In the genomic region with DNA sequence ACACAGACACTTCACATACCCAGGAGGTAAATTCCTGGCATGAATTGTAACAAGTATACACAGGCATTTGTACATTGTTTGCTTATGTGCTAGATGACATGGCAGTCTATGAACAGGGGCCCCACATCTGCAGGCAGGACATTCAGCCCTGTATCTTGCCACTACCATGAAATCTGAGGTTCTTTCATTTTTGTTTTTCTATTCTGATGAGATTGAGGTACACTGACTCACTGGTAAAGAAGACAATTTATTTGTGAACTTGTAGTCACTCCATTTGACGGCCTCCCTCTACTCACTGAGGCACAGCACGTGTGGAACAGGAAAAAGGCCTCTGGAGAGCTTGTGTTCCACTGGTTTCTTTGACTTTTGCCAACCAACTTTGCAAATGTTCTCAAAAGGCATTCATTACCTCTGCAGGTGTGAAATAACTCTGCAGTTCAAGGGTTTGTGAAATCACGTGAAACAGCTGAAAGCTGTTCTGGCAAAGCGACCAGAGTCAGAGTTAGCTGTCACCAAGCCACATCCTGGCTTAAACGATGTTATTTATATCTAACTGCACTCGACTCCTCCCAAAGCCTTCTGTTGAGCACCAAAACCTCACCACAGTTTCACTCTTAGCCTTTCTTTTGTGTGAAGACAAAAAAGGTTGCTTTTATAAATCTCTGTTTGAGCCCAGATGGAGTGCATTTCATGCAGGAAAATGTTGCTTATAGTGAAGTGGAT, we compare ENCODE assay signal across 8 cellular contexts.
DNase-seq lines count a peak whose midpoint lies in the region; ATAC-seq and TF ChIP-seq lines count a peak whose summit lies in the region.

No MANE protein-coding gene starts in this region.

- intact Hi-C loops in left ventricle myocardium inferior (cut with micrococcal nuclease), result no loop called here

- no peak for TF ChIP-seq CTCF in left ventricle myocardium inferior (IDR thresholded peaks at IDR 0.05; ENCODE audit: borderline replicate concordance)
- TF ChIP-seq CTCF in chondrocyte (IDR thresholded peaks at IDR 0.05), result no peak

- no peaks in the 10 kb centered on the region for H3K27me3 ChIP-seq in left ventricle myocardium inferior (ENCODE audit: low read depth)

- no peaks in the 10 kb centered on the region for H3K27me3 Mint-ChIP-seq in stimulated activated naive B cell treated with anti-CD40 and anti-IgM and Interleukin-4, amounts not matched to agents 10 μg/mL and 1 μg/mL and 100 μg/mL, for 72 hours
- H3K27me3 Mint-ChIP-seq in chondrocyte (ENCODE audit: low read depth), result no peaks in the 10 kb centered on the region

- ATAC-seq in GM19397 (IDR thresholded peaks at IDR 0.05; ENCODE audit: unreplicated experiment) (peak; percentile 94), HG03457 (IDR thresholded peaks at IDR 0.05; ENCODE audit: unreplicated experiment) (peak; percentile 95)
- peak; percentile 97 for ATAC-seq in stimulated activated naive B cell treated with anti-CD40 and anti-IgM and Interleukin-4, amounts not matched to agents 10 μg/mL and 1 μg/mL and 100 μg/mL, for 72 hours (replicated peaks)

- peak overlapping the region; percentile 76 for H3K27ac Mint-ChIP-seq in stimulated activated naive B cell treated with anti-CD40 and anti-IgM and Interleukin-4, amounts not matched to agents 10 μg/mL and 1 μg/mL and 100 μg/mL, for 72 hours
- H3K27ac Mint-ChIP-seq in chondrocyte (ENCODE audit: unreplicated experiment), result no peak overlapping the region

- no peaks in the 10 kb centered on the region for H3K9me3 ChIP-seq in left ventricle myocardium inferior (replicated peaks)

- peak overlapping the region; percentile 45 to 50 for H3K4me3 Mint-ChIP-seq in stimulated activated naive B cell treated with anti-CD40 and anti-IgM and Interleukin-4, amounts not matched to agents 10 μg/mL and 1 μg/mL and 100 μg/mL, for 72 hours
- no peak overlapping the region for H3K4me3 Mint-ChIP-seq in chondrocyte (ENCODE audit: unreplicated experiment)

- no peak overlapping the region for H3K4me3 ChIP-seq in left ventricle myocardium inferior

- no peaks in the 10 kb centered on the region for H3K36me3 ChIP-seq in left ventricle myocardium inferior

- H3K9me3 Mint-ChIP-seq in stimulated activated naive B cell treated with anti-CD40 and anti-IgM and Interleukin-4, amounts not matched to agents 10 μg/mL and 1 μg/mL and 100 μg/mL, for 72 hours, result no peaks in the 10 kb centered on the region
- no peaks in the 10 kb centered on the region for H3K9me3 Mint-ChIP-seq in chondrocyte (ENCODE audit: low read depth)

- peak; percentile 32 for DNase-seq in AG08395 (ENCODE audit: low spot score)
- DNase-seq in activated CD4-positive, alpha-beta T cell treated with anti-CD3 and anti-CD28 coated beads for 48 hours, result peak; percentile 65
- DNase-seq in left ventricle myocardium inferior, result no peak
- peak; percentile 22 for DNase-seq in stimulated activated naive B cell treated with anti-CD40 and anti-IgM and Interleukin-4, amounts not matched to agents 10 μg/mL and 1 μg/mL and 100 μg/mL, for 72 hours
- no peak for DNase-seq in SHP77 treated with DMSO at 0.1 percent for 48 hours (lab: John Stamatoyannopoulos, UW)
- no peak for DNase-seq in chondrocyte (ENCODE audit: low spot score)

- peaks cover 12% of the 10 kb centered on the region for H3K4me1 ChIP-seq in left ventricle myocardium inferior

- peak overlapping the region; percentile 27 for H3K27ac ChIP-seq in left ventricle myocardium inferior (replicated peaks)

- H3K36me3 Mint-ChIP-seq in stimulated activated naive B cell treated with anti-CD40 and anti-IgM and Interleukin-4, amounts not matched to agents 10 μg/mL and 1 μg/mL and 100 μg/mL, for 72 hours, result no peaks in the 10 kb centered on the region
- H3K36me3 Mint-ChIP-seq in chondrocyte (ENCODE audit: low read depth), result no peaks in the 10 kb centered on the region

- H3K4me1 Mint-ChIP-seq in stimulated activated naive B cell treated with anti-CD40 and anti-IgM and Interleukin-4, amounts not matched to agents 10 μg/mL and 1 μg/mL and 100 μg/mL, for 72 hours, result peaks cover 20 to 24% of the 10 kb centered on the region in 2 donors
- H3K4me1 Mint-ChIP-seq in chondrocyte (ENCODE audit: low read depth), result peaks cover 26% of the 10 kb centered on the region

Comparison
In these comparisons a context has a peak if more than half of its experiments do, and no peak if none do; other contexts are left out.
1. DNase-seq: peak in AG08395 (single experiment), activated CD4-positive, alpha-beta T cell treated with anti-CD3 and anti-CD28 coated beads for 48 hours (single experiment) and stimulated activated naive B cell treated with anti-CD40 and anti-IgM and Interleukin-4, amounts not matched to agents 10 μg/mL and 1 μg/mL and 100 μg/mL, for 72 hours (single experiment); none in left ventricle myocardium inferior (single experiment), SHP77 treated with DMSO at 0.1 percent for 48 hours (single experiment) and chondrocyte (single experiment).
2. Peak in every context shown above with its lines, with median percentiles within 50 percentile points of each other: ATAC-seq.